2 cellular contexts compared by ENCODE assay signal in genomic region chr11:58434217-58434616, GRCh38.
TF ChIP-seq lines count a peak whose summit lies in the region.

No MANE protein-coding gene starts in this region.

TF ChIP-seq in A549, 52 proteins besides CTCF, POLR2A, EP300 and RAD21:
- peak; percentile 70 for TF ChIP-seq MAFK (IDR thresholded peaks at IDR 0.05; ENCODE audit: partially characterized antibody)
- TF ChIP-seq ZFP36 (IDR thresholded peaks at IDR 0.05; ENCODE audit: borderline replicate concordance, partially characterized antibody) = no peak

TF ChIP-seq in IMR-90, 13 proteins besides CTCF, POLR2A, EP300 and RAD21:
- no peak for TF ChIP-seq SMC3 (IDR thresholded peaks at IDR 0.05; ENCODE audit: low read depth, low read length)
- peak; percentile 72 for TF ChIP-seq MAFK (IDR thresholded peaks at IDR 0.05; ENCODE audit: low read depth, low read length)
TF ChIP-seq in IMR-90: peak in this region for 1.
